In genomic region chr10:28790146-28790545, GRCh38 we compare ENCODE assay signal across 13 cellular contexts.
DNase-seq lines count a peak whose midpoint lies in the region; TF ChIP-seq lines count a peak whose summit lies in the region.
"Had no signal": no experiment of that assay in that cellular context is flagged by ENCODE, and none has a peak within 500 bp of the region (broad histone marks: within the 10 kb centered on the region; RNA-seq: fewer than 3 reads in every experiment).

No MANE protein-coding gene starts in this region.

- peak overlapping the region; percentile 92 for H3K27ac ChIP-seq in caudate nucleus (ENCODE audit: low read depth, low read length)
- peak overlapping the region; percentile 98 for H3K27ac ChIP-seq in substantia nigra (ENCODE audit: low read depth, low read length, poor library complexity, severe bottlenecking)
- no peak overlapping the region for H3K27ac ChIP-seq in esophagus squamous epithelium

- H3K4me3 ChIP-seq in esophagus squamous epithelium = no peak overlapping the region
- H3K4me3 ChIP-seq: HAP-1 had no signal

- no peaks in the 10 kb centered on the region for H3K36me3 ChIP-seq in esophagus squamous epithelium
- H3K36me3 ChIP-seq: HAP-1 had no signal

- DNase-seq in NCI-H345 (lab: John Stamatoyannopoulos, UW) = peak; percentile 40
- DNase-seq in NCI-H345 treated with DMSO at 0.1 percent for 48 hours (lab: John Stamatoyannopoulos, UW; ENCODE audit: unreplicated experiment) = no peak
- DNase-seq in NCI-H146 (lab: John Stamatoyannopoulos, UW) = peak; percentile 72
- DNase-seq in caudate nucleus (lab: John Stamatoyannopoulos, UW) = peak in 7 of 61 donors; percentile 3 to 13 (median 10)
- DNase-seq in substantia nigra (lab: John Stamatoyannopoulos, UW) = peak in 7 of 49 donors; percentile 4 to 36 (median 13)
- DNase-seq in activated naive CD4-positive, alpha-beta T cell treated with anti-CD3 and anti-CD28 coated beads, Interleukin-2, amount 50 U/mL, for 16 hours = no peak
- DNase-seq in HPDE6-E6E7 (ENCODE audit: extremely low spot score) = no peak
- DNase-seq in esophagus squamous epithelium (lab: John Stamatoyannopoulos, UW) = no peak
- DNase-seq: Caco-2, DMS79 treated with DMSO at 0.1 percent for 48 hours, GDM1, NCI-H1417 treated with DMSO at 0.1 percent for 48 hours had no signal

- H3K9me3 ChIP-seq in esophagus squamous epithelium = no peaks in the 10 kb centered on the region
- H3K9me3 ChIP-seq: Caco-2, HAP-1 had no signal

- H3K27me3 ChIP-seq in esophagus squamous epithelium = peaks cover 0 to 51% (median 0%) of the 10 kb centered on the region in 4 donors

- intact Hi-C loops in esophagus squamous epithelium (cut with DNase I) = no loop called here

- TF ChIP-seq CTCF in esophagus squamous epithelium (IDR thresholded peaks at IDR 0.05) = no peak

- WGBS in esophagus squamous epithelium, 2 donors = 82 to 85% methylated on average over 8 of the region's 8 CpGs

- no peak for TF ChIP-seq POLR2A in esophagus squamous epithelium (IDR thresholded peaks at IDR 0.05)

- H3K4me1 ChIP-seq in esophagus squamous epithelium = no peaks in the 10 kb centered on the region

Comparison
In these comparisons a context has a peak if more than half of its experiments do, and no peak if none do; other contexts are left out.
1. DNase-seq: peak in NCI-H345 (single experiment) and NCI-H146 (single experiment); none in NCI-H345 treated with DMSO at 0.1 percent for 48 hours (single experiment), activated naive CD4-positive, alpha-beta T cell treated with anti-CD3 and anti-CD28 coated beads, Interleukin-2, amount 50 U/mL, for 16 hours (single experiment), HPDE6-E6E7 (single experiment) and esophagus squamous epithelium (single experiment).
2. H3K27ac ChIP-seq: peak in caudate nucleus (single experiment) and substantia nigra (single experiment); none in esophagus squamous epithelium (0 of 4).